Comparison of ENCODE assay signal across 1 cellular context in the genomic region with DNA sequence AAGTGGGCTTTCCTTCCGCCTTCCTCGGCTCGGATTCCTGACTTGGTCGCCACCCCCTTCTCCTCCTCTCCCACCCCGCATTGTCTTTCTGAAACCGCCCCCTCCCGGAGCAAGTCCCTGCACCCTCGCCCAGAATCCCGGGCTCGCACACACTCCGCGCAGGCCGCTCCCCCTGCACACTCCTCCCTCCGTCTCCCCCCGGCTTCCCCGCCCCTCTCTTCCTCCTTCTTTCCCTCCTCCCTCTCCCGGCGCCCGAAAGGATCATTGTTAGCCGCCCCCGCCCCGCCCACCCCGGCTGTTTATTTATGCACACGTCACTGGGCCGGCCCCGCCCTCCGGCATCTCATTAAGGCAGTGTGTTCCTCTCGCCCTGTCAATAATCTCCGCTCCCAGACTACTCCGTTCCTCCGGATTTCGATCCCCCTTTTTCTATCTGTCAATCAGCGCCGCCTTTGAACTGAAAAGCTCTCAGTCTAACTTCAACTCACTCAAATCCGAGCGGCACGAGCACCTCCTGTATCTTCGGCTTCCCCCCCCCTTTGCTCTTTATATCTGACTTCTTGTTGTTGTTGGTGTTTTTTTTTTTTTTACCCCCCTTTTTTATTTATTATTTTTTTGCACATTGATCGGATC.
A peak's percentile ranks its signal among the peaks of the same experiment; 100 is the strongest.
TF ChIP-seq lines count a peak whose summit lies in the region.

A gene (plus strand): TSS at position 373 of the 633 bp plus-strand sequence. CDS start 510 bp downstream, outside the sequence.

TF ChIP-seq in HepG2, 621 proteins besides CTCF, POLR2A, EP300 and RAD21 (continued from another document and continues in another):
- TF ChIP-seq, protein P1, sequence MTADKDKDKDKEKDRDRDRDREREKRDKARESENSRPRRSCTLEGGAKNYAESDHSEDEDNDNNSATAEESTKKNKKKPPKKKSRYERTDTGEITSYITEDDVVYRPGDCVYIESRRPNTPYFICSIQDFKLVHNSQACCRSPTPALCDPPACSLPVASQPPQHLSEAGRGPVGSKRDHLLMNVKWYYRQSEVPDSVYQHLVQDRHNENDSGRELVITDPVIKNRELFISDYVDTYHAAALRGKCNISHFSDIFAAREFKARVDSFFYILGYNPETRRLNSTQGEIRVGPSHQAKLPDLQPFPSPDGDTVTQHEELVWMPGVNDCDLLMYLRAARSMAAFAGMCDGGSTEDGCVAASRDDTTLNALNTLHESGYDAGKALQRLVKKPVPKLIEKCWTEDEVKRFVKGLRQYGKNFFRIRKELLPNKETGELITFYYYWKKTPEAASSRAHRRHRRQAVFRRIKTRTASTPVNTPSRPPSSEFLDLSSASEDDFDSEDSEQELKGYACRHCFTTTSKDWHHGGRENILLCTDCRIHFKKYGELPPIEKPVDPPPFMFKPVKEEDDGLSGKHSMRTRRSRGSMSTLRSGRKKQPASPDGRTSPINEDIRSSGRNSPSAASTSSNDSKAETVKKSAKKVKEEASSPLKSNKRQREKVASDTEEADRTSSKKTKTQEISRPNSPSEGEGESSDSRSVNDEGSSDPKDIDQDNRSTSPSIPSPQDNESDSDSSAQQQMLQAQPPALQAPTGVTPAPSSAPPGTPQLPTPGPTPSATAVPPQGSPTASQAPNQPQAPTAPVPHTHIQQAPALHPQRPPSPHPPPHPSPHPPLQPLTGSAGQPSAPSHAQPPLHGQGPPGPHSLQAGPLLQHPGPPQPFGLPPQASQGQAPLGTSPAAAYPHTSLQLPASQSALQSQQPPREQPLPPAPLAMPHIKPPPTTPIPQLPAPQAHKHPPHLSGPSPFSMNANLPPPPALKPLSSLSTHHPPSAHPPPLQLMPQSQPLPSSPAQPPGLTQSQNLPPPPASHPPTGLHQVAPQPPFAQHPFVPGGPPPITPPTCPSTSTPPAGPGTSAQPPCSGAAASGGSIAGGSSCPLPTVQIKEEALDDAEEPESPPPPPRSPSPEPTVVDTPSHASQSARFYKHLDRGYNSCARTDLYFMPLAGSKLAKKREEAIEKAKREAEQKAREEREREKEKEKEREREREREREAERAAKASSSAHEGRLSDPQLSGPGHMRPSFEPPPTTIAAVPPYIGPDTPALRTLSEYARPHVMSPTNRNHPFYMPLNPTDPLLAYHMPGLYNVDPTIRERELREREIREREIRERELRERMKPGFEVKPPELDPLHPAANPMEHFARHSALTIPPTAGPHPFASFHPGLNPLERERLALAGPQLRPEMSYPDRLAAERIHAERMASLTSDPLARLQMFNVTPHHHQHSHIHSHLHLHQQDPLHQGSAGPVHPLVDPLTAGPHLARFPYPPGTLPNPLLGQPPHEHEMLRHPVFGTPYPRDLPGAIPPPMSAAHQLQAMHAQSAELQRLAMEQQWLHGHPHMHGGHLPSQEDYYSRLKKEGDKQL (CRISPR knock-in tag; IDR thresholded peaks at IDR 0.05; ENCODE audit: low read depth), result no peak
- TF ChIP-seq, protein P2, sequence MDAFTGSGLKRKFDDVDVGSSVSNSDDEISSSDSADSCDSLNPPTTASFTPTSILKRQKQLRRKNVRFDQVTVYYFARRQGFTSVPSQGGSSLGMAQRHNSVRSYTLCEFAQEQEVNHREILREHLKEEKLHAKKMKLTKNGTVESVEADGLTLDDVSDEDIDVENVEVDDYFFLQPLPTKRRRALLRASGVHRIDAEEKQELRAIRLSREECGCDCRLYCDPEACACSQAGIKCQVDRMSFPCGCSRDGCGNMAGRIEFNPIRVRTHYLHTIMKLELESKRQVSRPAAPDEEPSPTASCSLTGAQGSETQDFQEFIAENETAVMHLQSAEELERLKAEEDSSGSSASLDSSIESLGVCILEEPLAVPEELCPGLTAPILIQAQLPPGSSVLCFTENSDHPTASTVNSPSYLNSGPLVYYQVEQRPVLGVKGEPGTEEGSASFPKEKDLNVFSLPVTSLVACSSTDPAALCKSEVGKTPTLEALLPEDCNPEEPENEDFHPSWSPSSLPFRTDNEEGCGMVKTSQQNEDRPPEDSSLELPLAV (CRISPR knock-in tag; conservative IDR thresholded peaks at IDR 0.05; ENCODE audit: low read depth), result no peak
- TF ChIP-seq IKZF4 (CRISPR knock-in tag; IDR thresholded peaks at IDR 0.05; ENCODE audit: borderline replicate concordance, low read depth, not compliant biosample characterization) (no peak), ZSCAN12 (CRISPR knock-in tag; IDR thresholded peaks at IDR 0.05) (no peak), REXO4 (CRISPR knock-in tag; IDR thresholded peaks at IDR 0.05; ENCODE audit: borderline replicate concordance) (no peak), STAT5B (CRISPR knock-in tag; IDR thresholded peaks at IDR 0.05) (no peak), ZMYM4 (CRISPR knock-in tag; IDR thresholded peaks at IDR 0.05) (no peak; the same call in 1 of the 2 replicates), ZBTB42 (CRISPR knock-in tag; IDR thresholded peaks at IDR 0.05) (no peak), ZNF773 (CRISPR knock-in tag; IDR thresholded peaks at IDR 0.05; ENCODE audit: borderline replicate concordance) (no peak), SOX13 (IDR thresholded peaks at IDR 0.05) (peak; percentile 25; the same call in 1 of the 2 replicates), SOX13 (CRISPR knock-in tag; conservative IDR thresholded peaks at IDR 0.05 in 1 of 2, IDR thresholded peaks at IDR 0.05 in 1 of 2) (peak in 1 of 2 experiments; percentile 64; a peak in 1 of 4 replicates), GZF1 (CRISPR knock-in tag; IDR thresholded peaks at IDR 0.05) (no peak), ARHGAP35 (CRISPR knock-in tag; IDR thresholded peaks at IDR 0.05; ENCODE audit: borderline replicate concordance) (no peak), ZNF20 (CRISPR knock-in tag; IDR thresholded peaks at IDR 0.05) (no peak), SMARCC2 (IDR thresholded peaks at IDR 0.05) (no peak), CBX1 (IDR thresholded peaks at IDR 0.05; ENCODE audit: low read depth) (no peak)
- TF ChIP-seq, protein P3, sequence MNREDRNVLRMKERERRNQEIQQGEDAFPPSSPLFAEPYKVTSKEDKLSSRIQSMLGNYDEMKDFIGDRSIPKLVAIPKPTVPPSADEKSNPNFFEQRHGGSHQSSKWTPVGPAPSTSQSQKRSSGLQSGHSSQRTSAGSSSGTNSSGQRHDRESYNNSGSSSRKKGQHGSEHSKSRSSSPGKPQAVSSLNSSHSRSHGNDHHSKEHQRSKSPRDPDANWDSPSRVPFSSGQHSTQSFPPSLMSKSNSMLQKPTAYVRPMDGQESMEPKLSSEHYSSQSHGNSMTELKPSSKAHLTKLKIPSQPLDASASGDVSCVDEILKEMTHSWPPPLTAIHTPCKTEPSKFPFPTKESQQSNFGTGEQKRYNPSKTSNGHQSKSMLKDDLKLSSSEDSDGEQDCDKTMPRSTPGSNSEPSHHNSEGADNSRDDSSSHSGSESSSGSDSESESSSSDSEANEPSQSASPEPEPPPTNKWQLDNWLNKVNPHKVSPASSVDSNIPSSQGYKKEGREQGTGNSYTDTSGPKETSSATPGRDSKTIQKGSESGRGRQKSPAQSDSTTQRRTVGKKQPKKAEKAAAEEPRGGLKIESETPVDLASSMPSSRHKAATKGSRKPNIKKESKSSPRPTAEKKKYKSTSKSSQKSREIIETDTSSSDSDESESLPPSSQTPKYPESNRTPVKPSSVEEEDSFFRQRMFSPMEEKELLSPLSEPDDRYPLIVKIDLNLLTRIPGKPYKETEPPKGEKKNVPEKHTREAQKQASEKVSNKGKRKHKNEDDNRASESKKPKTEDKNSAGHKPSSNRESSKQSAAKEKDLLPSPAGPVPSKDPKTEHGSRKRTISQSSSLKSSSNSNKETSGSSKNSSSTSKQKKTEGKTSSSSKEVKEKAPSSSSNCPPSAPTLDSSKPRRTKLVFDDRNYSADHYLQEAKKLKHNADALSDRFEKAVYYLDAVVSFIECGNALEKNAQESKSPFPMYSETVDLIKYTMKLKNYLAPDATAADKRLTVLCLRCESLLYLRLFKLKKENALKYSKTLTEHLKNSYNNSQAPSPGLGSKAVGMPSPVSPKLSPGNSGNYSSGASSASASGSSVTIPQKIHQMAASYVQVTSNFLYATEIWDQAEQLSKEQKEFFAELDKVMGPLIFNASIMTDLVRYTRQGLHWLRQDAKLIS (CRISPR knock-in tag; IDR thresholded peaks at IDR 0.05), result no peak
- TF ChIP-seq, protein P4, sequence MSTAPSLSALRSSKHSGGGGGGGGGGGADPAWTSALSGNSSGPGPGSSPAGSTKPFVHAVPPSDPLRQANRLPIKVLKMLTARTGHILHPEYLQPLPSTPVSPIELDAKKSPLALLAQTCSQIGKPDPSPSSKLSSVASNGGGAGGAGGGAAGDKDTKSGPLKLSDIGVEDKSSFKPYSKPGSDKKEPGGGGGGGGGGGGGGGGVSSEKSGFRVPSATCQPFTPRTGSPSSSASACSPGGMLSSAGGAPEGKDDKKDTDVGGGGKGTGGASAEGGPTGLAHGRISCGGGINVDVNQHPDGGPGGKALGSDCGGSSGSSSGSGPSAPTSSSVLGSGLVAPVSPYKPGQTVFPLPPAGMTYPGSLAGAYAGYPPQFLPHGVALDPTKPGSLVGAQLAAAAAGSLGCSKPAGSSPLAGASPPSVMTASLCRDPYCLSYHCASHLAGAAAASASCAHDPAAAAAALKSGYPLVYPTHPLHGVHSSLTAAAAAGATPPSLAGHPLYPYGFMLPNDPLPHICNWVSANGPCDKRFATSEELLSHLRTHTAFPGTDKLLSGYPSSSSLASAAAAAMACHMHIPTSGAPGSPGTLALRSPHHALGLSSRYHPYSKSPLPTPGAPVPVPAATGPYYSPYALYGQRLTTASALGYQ (CRISPR knock-in tag; IDR thresholded peaks at IDR 0.05), result no peak
- TF ChIP-seq, protein P5, sequence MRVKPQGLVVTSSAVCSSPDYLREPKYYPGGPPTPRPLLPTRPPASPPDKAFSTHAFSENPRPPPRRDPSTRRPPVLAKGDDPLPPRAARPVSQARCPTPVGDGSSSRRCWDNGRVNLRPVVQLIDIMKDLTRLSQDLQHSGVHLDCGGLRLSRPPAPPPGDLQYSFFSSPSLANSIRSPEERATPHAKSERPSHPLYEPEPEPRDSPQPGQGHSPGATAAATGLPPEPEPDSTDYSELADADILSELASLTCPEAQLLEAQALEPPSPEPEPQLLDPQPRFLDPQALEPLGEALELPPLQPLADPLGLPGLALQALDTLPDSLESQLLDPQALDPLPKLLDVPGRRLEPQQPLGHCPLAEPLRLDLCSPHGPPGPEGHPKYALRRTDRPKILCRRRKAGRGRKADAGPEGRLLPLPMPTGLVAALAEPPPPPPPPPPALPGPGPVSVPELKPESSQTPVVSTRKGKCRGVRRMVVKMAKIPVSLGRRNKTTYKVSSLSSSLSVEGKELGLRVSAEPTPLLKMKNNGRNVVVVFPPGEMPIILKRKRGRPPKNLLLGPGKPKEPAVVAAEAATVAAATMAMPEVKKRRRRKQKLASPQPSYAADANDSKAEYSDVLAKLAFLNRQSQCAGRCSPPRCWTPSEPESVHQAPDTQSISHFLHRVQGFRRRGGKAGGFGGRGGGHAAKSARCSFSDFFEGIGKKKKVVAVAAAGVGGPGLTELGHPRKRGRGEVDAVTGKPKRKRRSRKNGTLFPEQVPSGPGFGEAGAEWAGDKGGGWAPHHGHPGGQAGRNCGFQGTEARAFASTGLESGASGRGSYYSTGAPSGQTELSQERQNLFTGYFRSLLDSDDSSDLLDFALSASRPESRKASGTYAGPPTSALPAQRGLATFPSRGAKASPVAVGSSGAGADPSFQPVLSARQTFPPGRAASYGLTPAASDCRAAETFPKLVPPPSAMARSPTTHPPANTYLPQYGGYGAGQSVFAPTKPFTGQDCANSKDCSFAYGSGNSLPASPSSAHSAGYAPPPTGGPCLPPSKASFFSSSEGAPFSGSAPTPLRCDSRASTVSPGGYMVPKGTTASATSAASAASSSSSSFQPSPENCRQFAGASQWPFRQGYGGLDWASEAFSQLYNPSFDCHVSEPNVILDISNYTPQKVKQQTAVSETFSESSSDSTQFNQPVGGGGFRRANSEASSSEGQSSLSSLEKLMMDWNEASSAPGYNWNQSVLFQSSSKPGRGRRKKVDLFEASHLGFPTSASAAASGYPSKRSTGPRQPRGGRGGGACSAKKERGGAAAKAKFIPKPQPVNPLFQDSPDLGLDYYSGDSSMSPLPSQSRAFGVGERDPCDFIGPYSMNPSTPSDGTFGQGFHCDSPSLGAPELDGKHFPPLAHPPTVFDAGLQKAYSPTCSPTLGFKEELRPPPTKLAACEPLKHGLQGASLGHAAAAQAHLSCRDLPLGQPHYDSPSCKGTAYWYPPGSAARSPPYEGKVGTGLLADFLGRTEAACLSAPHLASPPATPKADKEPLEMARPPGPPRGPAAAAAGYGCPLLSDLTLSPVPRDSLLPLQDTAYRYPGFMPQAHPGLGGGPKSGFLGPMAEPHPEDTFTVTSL (CRISPR knock-in tag; IDR thresholded peaks at IDR 0.05; ENCODE audit: borderline replicate concordance), result 0 out of 2 replicates have a peak, but pooled peaks have one; percentile 38
- TF ChIP-seq, protein P6, sequence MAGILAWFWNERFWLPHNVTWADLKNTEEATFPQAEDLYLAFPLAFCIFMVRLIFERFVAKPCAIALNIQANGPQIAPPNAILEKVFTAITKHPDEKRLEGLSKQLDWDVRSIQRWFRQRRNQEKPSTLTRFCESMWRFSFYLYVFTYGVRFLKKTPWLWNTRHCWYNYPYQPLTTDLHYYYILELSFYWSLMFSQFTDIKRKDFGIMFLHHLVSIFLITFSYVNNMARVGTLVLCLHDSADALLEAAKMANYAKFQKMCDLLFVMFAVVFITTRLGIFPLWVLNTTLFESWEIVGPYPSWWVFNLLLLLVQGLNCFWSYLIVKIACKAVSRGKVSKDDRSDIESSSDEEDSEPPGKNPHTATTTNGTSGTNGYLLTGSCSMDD (CRISPR knock-in tag; IDR thresholded peaks at IDR 0.05), result no peak
- TF ChIP-seq, protein P7, sequence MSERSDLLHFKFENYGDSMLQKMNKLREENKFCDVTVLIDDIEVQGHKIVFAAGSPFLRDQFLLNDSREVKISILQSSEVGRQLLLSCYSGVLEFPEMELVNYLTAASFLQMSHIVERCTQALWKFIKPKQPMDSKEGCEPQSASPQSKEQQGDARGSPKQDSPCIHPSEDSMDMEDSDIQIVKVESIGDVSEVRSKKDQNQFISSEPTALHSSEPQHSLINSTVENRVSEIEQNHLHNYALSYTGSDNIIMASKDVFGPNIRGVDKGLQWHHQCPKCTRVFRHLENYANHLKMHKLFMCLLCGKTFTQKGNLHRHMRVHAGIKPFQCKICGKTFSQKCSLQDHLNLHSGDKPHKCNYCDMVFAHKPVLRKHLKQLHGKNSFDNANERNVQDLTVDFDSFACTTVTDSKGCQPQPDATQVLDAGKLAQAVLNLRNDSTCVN (CRISPR knock-in tag; IDR thresholded peaks at IDR 0.05; ENCODE audit: borderline replicate concordance), result no peak
- TF ChIP-seq, protein P8, sequence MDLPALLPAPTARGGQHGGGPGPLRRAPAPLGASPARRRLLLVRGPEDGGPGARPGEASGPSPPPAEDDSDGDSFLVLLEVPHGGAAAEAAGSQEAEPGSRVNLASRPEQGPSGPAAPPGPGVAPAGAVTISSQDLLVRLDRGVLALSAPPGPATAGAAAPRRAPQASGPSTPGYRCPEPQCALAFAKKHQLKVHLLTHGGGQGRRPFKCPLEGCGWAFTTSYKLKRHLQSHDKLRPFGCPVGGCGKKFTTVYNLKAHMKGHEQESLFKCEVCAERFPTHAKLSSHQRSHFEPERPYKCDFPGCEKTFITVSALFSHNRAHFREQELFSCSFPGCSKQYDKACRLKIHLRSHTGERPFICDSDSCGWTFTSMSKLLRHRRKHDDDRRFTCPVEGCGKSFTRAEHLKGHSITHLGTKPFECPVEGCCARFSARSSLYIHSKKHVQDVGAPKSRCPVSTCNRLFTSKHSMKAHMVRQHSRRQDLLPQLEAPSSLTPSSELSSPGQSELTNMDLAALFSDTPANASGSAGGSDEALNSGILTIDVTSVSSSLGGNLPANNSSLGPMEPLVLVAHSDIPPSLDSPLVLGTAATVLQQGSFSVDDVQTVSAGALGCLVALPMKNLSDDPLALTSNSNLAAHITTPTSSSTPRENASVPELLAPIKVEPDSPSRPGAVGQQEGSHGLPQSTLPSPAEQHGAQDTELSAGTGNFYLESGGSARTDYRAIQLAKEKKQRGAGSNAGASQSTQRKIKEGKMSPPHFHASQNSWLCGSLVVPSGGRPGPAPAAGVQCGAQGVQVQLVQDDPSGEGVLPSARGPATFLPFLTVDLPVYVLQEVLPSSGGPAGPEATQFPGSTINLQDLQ (CRISPR knock-in tag; IDR thresholded peaks at IDR 0.05), result no peak
